In the genomic region with DNA sequence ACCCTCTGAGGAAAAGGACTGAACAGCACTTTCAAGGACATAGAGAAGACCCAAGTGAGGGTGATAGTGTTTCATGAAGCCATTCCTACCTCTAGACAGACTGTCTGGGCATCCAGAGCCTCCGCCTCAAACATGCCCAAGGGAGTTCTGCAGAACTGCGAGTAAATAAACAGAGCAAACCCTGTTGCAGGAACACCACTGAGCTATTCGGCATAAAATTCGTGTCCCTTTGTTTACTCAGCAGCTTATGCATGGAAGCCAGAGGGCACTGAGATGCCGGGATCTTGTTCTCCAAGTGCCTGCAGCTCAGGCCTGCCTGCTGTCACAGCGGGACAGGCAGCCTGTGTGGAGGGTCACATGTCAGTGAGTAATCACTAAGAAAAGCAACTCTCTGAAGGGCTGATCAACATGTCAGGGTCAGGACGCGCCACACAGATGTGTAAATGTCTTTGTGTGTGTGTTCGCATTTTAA, we compare ENCODE assay signal across 9 cellular contexts.
DNase-seq lines count a peak whose midpoint lies in the region; ATAC-seq and TF ChIP-seq lines count a peak whose summit lies in the region.
"Had no signal": no experiment of that assay in that cellular context is flagged by ENCODE, and none has a peak within 500 bp of the region (broad histone marks: within the 10 kb centered on the region; RNA-seq: fewer than 3 reads in every experiment).

No MANE protein-coding gene starts in this region.

- ATAC-seq in upper lobe of right lung (peak; percentile 51), GM21360 (IDR thresholded peaks at IDR 0.05; ENCODE audit: unreplicated experiment) (no peak), GM19455 (IDR thresholded peaks at IDR 0.05; ENCODE audit: unreplicated experiment) (no peak)
- ATAC-seq in activated CD4-positive, CD25-positive, alpha-beta regulatory T cell treated with anti-CD3 and anti-CD28 coated beads, Interleukin-2, amount 50 U/mL, for 24 hours: no peak
- ATAC-seq: stimulated activated naive CD8-positive, alpha-beta T cell treated with anti-CD3 and anti-CD28 coated beads, Interleukin-15, amount 100 ng/mL, for 72 hours had no signal

- intact Hi-C loops in upper lobe of right lung (cut with DNase I): no loop called here

- no peak for TF ChIP-seq CTCF in kidney epithelial cell (IDR thresholded peaks at IDR 0.05; ENCODE audit: insufficient read depth, low read length, poor library complexity, severe bottlenecking)
- TF ChIP-seq CTCF in upper lobe of right lung (IDR thresholded peaks at IDR 0.05): no peak

- H3K27ac ChIP-seq in caudate nucleus (ENCODE audit: low read depth, low read length) (peak overlapping the region; percentile 65), upper lobe of right lung (no peak overlapping the region)

- no peaks in the 10 kb centered on the region for H3K9me3 ChIP-seq in upper lobe of right lung

- H3K4me3 ChIP-seq in kidney epithelial cell (ENCODE audit: low read depth, low read length): no peak overlapping the region
- no peak overlapping the region for H3K4me3 ChIP-seq in upper lobe of right lung

- H3K4me1 ChIP-seq in upper lobe of right lung: no peaks in the 10 kb centered on the region

- DNase-seq in DMS 273 (lab: John Stamatoyannopoulos, UW; ENCODE audit: unreplicated experiment) (peak; percentile 71), DMS 273 treated with DMSO at 0.1 percent for 48 hours (lab: John Stamatoyannopoulos, UW) (no peak), caudate nucleus (lab: John Stamatoyannopoulos, UW) (peak in 59 of 61 donors; percentile 15 to 86 (median 61)), kidney epithelial cell (ENCODE audit: low read depth) (peak; percentile 49), upper lobe of right lung (peak; percentile 62)
- DNase-seq: stimulated activated naive CD8-positive, alpha-beta T cell treated with anti-CD3 and anti-CD28 coated beads, Interleukin-15, amount 100 ng/mL, for 72 hours had no signal

- no peaks in the 10 kb centered on the region for H3K27me3 ChIP-seq in kidney epithelial cell (ENCODE audit: control insufficient read depth, insufficient read depth, low read length)
- no peaks in the 10 kb centered on the region for H3K27me3 ChIP-seq in upper lobe of right lung

- H3K36me3 ChIP-seq in kidney epithelial cell (ENCODE audit: control insufficient read depth, insufficient read depth, low read length): no peaks in the 10 kb centered on the region
- no peaks in the 10 kb centered on the region for H3K36me3 ChIP-seq in upper lobe of right lung
